In the genomic region with DNA sequence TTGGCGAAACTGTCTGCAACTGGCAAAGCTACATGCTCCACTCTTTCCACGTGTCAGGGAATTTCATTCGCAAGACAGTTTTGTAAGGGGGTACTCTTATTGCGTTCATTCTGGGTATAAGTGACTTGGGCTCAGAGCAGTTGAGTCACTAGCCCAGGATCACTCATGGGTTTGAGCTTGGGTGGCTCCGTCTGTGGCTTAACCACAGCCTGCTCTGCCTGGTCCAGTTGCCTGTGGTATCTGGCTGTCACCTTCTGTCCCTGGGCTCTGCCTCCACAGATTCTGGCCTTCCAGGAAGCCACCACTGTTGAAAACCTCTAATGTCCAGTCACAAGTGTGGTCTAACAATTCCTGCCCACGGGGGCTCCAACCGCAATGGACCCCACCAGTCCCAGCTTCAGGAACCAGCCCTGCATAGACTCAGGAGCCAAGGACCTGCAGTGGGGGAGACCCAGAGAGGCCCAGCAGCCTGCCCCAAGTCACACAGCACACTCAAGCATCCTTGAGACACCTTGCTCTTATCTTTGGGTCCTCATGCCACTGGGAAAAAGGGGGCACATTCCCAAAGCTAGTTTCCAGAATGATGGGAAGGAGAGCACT, we compare ENCODE assay signal across 1 cellular context.
TF ChIP-seq lines count a peak whose summit lies in the region.

No MANE protein-coding gene starts in this region.

TF ChIP-seq in IMR-90, 13 proteins besides CTCF, POLR2A, EP300 and RAD21 (continued from another document):
- TF ChIP-seq, protein P1, sequence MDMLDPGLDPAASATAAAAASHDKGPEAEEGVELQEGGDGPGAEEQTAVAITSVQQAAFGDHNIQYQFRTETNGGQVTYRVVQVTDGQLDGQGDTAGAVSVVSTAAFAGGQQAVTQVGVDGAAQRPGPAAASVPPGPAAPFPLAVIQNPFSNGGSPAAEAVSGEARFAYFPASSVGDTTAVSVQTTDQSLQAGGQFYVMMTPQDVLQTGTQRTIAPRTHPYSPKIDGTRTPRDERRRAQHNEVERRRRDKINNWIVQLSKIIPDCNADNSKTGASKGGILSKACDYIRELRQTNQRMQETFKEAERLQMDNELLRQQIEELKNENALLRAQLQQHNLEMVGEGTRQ (IDR thresholded peaks at IDR 0.05; ENCODE audit: low read depth, low read length) = no peak
- no peak for TF ChIP-seq BHLHE40 (IDR thresholded peaks at IDR 0.05; ENCODE audit: low read depth, low read length)
